36 cellular contexts compared by ENCODE assay signal in genomic region chr2:236057375-236057774, GRCh38.
"Had no signal": no experiment of that assay in that cellular context is flagged by ENCODE, and none has a peak within 500 bp of the region (broad histone marks: within the 10 kb centered on the region; RNA-seq: fewer than 3 reads in every experiment).

No MANE protein-coding gene starts in this region.

- H3K36me3 ChIP-seq: MG63 had no signal

- H3K4me3 ChIP-seq: MG63 had no signal

- H3K9ac ChIP-seq: KMS-11 had no signal

- H3K4me2 ChIP-seq: KMS-11 had no signal

- H3K27ac ChIP-seq: KMS-11 had no signal

- H3K9me3 ChIP-seq: MG63 had no signal

- H3K27me3 ChIP-seq: MG63 had no signal

- DNase-seq: Karpas-422, Kasumi-1, KG1, MG63, MM.1S, MV-4-11, NCI-H1048, NCI-H1092, NCI-H1092 treated with DMSO at 0.1 percent for 48 hours, NCI-H1105, NCI-H1105 treated with DMSO at 0.1 percent for 48 hours, NCI-H1417, NCI-H1417 treated with DMSO at 0.1 percent for 48 hours, NCI-H1436, NCI-H1436 treated with DMSO at 0.1 percent for 48 hours, NCI-H146, NCI-H1694, NCI-H1694 treated with DMSO at 0.1 percent for 48 hours, NCI-H187, NCI-H187 treated with DMSO at 0.1 percent for 48 hours, NCI-H1930, NCI-H2029, NCI-H2029 treated with DMSO at 0.1 percent for 48 hours, NCI-H2081, NCI-H2081 treated with DMSO at 0.1 percent for 48 hours, NCI-H2107, NCI-H2171, NCI-H2171 treated with DMSO at 0.1 percent for 48 hours, NCI-H2227 treated with DMSO at 0.1 percent for 48 hours, NCI-H226, NCI-H345, NCI-H446, NCI-H446 treated with DMSO at 0.1 percent for 48 hours, NCI-H510A, NCI-H510A treated with DMSO at 0.1 percent for 48 hours had no signal
